2 cellular contexts compared by ENCODE assay signal in genomic region chr7:107167483-107168232, GRCh38.
TF ChIP-seq lines count a peak whose summit lies in the region.

No MANE protein-coding gene starts in this region.

TF ChIP-seq in A549, 52 proteins besides CTCF, POLR2A, EP300 and RAD21 (continued from another document):
- TF ChIP-seq, protein P1, sequence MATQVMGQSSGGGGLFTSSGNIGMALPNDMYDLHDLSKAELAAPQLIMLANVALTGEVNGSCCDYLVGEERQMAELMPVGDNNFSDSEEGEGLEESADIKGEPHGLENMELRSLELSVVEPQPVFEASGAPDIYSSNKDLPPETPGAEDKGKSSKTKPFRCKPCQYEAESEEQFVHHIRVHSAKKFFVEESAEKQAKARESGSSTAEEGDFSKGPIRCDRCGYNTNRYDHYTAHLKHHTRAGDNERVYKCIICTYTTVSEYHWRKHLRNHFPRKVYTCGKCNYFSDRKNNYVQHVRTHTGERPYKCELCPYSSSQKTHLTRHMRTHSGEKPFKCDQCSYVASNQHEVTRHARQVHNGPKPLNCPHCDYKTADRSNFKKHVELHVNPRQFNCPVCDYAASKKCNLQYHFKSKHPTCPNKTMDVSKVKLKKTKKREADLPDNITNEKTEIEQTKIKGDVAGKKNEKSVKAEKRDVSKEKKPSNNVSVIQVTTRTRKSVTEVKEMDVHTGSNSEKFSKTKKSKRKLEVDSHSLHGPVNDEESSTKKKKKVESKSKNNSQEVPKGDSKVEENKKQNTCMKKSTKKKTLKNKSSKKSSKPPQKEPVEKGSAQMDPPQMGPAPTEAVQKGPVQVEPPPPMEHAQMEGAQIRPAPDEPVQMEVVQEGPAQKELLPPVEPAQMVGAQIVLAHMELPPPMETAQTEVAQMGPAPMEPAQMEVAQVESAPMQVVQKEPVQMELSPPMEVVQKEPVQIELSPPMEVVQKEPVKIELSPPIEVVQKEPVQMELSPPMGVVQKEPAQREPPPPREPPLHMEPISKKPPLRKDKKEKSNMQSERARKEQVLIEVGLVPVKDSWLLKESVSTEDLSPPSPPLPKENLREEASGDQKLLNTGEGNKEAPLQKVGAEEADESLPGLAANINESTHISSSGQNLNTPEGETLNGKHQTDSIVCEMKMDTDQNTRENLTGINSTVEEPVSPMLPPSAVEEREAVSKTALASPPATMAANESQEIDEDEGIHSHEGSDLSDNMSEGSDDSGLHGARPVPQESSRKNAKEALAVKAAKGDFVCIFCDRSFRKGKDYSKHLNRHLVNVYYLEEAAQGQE (IDR thresholded peaks at IDR 0.05), result no peak
- TF ChIP-seq RNF2 (IDR thresholded peaks at IDR 0.05; ENCODE audit: borderline replicate concordance, low read depth) (no peak), HDAC2 (IDR thresholded peaks at IDR 0.05) (no peak), FOSL2 (IDR thresholded peaks at IDR 0.05) (no peak), FOSL2 (CRISPR knock-in tag; IDR thresholded peaks at IDR 0.05) (peak; percentile 92), JUN (IDR thresholded peaks at IDR 0.05) (peak in 1 of 2 experiments; percentile 8; a peak in 1 of 5 replicates), BHLHE40 (IDR thresholded peaks at IDR 0.05; ENCODE audit: low read depth, low read length) (no peak), MAFK (IDR thresholded peaks at IDR 0.05; ENCODE audit: partially characterized antibody) (peak; percentile 24), CEBPB (IDR thresholded peaks at IDR 0.05) (peak; percentile 52 to 81), MAZ (IDR thresholded peaks at IDR 0.05; ENCODE audit: borderline replicate concordance, low read depth, low read length) (no peak), ZFP36 (IDR thresholded peaks at IDR 0.05; ENCODE audit: borderline replicate concordance, partially characterized antibody) (no peak)
TF ChIP-seq in A549: peak in this region for 5.

TF ChIP-seq in WTC11, 78 proteins besides CTCF, POLR2A, EP300 and RAD21 (continued from another document):
- TF ChIP-seq, protein P2, sequence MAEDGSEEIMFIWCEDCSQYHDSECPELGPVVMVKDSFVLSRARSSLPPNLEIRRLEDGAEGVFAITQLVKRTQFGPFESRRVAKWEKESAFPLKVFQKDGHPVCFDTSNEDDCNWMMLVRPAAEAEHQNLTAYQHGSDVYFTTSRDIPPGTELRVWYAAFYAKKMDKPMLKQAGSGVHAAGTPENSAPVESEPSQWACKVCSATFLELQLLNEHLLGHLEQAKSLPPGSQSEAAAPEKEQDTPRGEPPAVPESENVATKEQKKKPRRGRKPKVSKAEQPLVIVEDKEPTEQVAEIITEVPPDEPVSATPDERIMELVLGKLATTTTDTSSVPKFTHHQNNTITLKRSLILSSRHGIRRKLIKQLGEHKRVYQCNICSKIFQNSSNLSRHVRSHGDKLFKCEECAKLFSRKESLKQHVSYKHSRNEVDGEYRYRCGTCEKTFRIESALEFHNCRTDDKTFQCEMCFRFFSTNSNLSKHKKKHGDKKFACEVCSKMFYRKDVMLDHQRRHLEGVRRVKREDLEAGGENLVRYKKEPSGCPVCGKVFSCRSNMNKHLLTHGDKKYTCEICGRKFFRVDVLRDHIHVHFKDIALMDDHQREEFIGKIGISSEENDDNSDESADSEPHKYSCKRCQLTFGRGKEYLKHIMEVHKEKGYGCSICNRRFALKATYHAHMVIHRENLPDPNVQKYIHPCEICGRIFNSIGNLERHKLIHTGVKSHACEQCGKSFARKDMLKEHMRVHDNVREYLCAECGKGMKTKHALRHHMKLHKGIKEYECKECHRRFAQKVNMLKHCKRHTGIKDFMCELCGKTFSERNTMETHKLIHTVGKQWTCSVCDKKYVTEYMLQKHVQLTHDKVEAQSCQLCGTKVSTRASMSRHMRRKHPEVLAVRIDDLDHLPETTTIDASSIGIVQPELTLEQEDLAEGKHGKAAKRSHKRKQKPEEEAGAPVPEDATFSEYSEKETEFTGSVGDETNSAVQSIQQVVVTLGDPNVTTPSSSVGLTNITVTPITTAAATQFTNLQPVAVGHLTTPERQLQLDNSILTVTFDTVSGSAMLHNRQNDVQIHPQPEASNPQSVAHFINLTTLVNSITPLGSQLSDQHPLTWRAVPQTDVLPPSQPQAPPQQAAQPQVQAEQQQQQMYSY (CRISPR knock-in tag; IDR thresholded peaks at IDR 0.05), result no peak
- TF ChIP-seq AFF4 (CRISPR knock-in tag; IDR thresholded peaks at IDR 0.05; ENCODE audit: borderline replicate concordance), result no peak
